In genomic region chr12:32400114-32400672, GRCh38 we compare ENCODE assay signal across 8 cellular contexts. TPM values are rescaled to one million over a fixed set of nuclear protein-coding genes. Genes with fewer than 3 reads are reported as not detected.
DNase-seq lines count a peak whose midpoint lies in the region; ATAC-seq, FAIRE-seq and TF ChIP-seq lines count a peak whose summit lies in the region.

No MANE protein-coding gene starts in this region.

- no peaks in the 10 kb centered on the region for H3K9me3 ChIP-seq in astrocyte (ENCODE audit: insufficient read depth, low read depth, low read length)
- no peaks in the 10 kb centered on the region for H3K9me3 ChIP-seq in keratinocyte (ENCODE audit: control insufficient read depth, low read depth, low read length)

- peak overlapping the region; percentile 92 for H2AFZ ChIP-seq in astrocyte (ENCODE audit: low read depth, low read length)
- peak overlapping the region; percentile 82 for H2AFZ ChIP-seq in keratinocyte (ENCODE audit: control insufficient read depth, low read length)

- FAIRE-seq in astrocyte (lab: Jason Lieb, UNC), result no peak
- FAIRE-seq in keratinocyte (lab: Jason Lieb, UNC), result peak; percentile 74

- dilution Hi-C loops in keratinocyte (cut with MboI; ENCODE audit: extremely low pct_ligation_motif_present, low sequenced_read_pairs), result no loop called here

- H3K27me3 Mint-ChIP-seq in HFFc6 (ENCODE audit: insufficient read depth), result peaks cover 15% of the 10 kb centered on the region
- H3K27me3 Mint-ChIP-seq in astrocyte (ENCODE audit: low read depth, unreplicated experiment), result peaks cover 2% of the 10 kb centered on the region

- DNase-seq in AG09309 (ENCODE audit: low read depth) (no peak), HFFc6 (no peak), astrocyte (ENCODE audit: low read depth) (no peak), keratinocyte (ENCODE audit: low read depth, low spot score) (no peak), substantia nigra (lab: John Stamatoyannopoulos, UW) (no peak)
- no peak for DNase-seq in effector CD8-positive, alpha-beta T cell (lab: John Stamatoyannopoulos, UW)

- ATAC-seq in HG02852 (IDR thresholded peaks at IDR 0.05; ENCODE audit: unreplicated experiment) (no peak), HG02623 (IDR thresholded peaks at IDR 0.05; ENCODE audit: unreplicated experiment) (no peak)

- H3K27me3 ChIP-seq in astrocyte (ENCODE audit: insufficient read depth, low read length) (peaks cover 9% of the 10 kb centered on the region), keratinocyte (ENCODE audit: control insufficient read depth, extremely low read depth, insufficient read depth, low read length) (no peaks in the 10 kb centered on the region)

- H3K4me1 ChIP-seq in astrocyte (ENCODE audit: insufficient read depth, low read length) (peaks cover 4% of the 10 kb centered on the region), keratinocyte (ENCODE audit: control insufficient read depth, extremely low read depth, insufficient read depth, low read length) (peaks cover 4% of the 10 kb centered on the region)

- H4K20me1 ChIP-seq in astrocyte (ENCODE audit: insufficient read depth, low read length) (no peaks in the 10 kb centered on the region), keratinocyte (ENCODE audit: control insufficient read depth, extremely low read depth, insufficient read depth, low read length) (no peaks in the 10 kb centered on the region)

- H3K27ac ChIP-seq in astrocyte (ENCODE audit: low read depth, low read length) (no peak overlapping the region), keratinocyte (ENCODE audit: control insufficient read depth, insufficient read depth, low read length) (peak overlapping the region; percentile 82), substantia nigra (ENCODE audit: low read depth, low read length, poor library complexity, severe bottlenecking) (peak overlapping the region; percentile 47)

- H3K4me1 Mint-ChIP-seq in HFFc6 (ENCODE audit: low read depth), result peaks cover 4% of the 10 kb centered on the region; the same call in 1 of the 2 replicates
- H3K4me1 Mint-ChIP-seq in astrocyte (ENCODE audit: low read depth, unreplicated experiment), result peaks cover 4% of the 10 kb centered on the region

- H3K36me3 Mint-ChIP-seq in HFFc6 (ENCODE audit: low read depth), result no peaks in the 10 kb centered on the region
- peaks cover 3% of the 10 kb centered on the region for H3K36me3 Mint-ChIP-seq in astrocyte (ENCODE audit: low read depth, unreplicated experiment)

- H3K9ac ChIP-seq in astrocyte (ENCODE audit: low read length) (peak overlapping the region; percentile 27), keratinocyte (ENCODE audit: control insufficient read depth, extremely low read depth, insufficient read depth, low read length) (peak overlapping the region; percentile 79)

- H3K79me2 ChIP-seq in astrocyte (ENCODE audit: insufficient read depth, low read length) (no peaks in the 10 kb centered on the region), keratinocyte (ENCODE audit: control insufficient read depth, insufficient read depth, low read length) (peaks cover 49% of the 10 kb centered on the region)

- TF ChIP-seq CTCF in AG09309 (IDR thresholded peaks at IDR 0.05; ENCODE audit: control insufficient read depth, insufficient read depth, low read depth, low read length, missing control alignments), result no peak
- no peak for TF ChIP-seq CTCF in HFFc6 (IDR thresholded peaks at IDR 0.05)
- no peak for TF ChIP-seq CTCF in astrocyte (IDR thresholded peaks at IDR 0.05; ENCODE audit: insufficient read depth, low read depth, low read length)
- no peak for TF ChIP-seq CTCF in keratinocyte (optimal IDR thresholded peaks at IDR 0.05 in 1 of 3, IDR thresholded peaks at IDR 0.05 in 1 of 3, conservative IDR thresholded peaks at IDR 0.05 in 1 of 3; ENCODE audit: extremely low read depth in 1 of 3, insufficient read depth in 2 of 3, low read length in 3 of 3)

- H3K27ac Mint-ChIP-seq in HFFc6 (no peak overlapping the region), astrocyte (ENCODE audit: unreplicated experiment) (peak overlapping the region; percentile 85)

- H3K36me3 ChIP-seq in astrocyte (ENCODE audit: insufficient read depth, low read length), result no peaks in the 10 kb centered on the region
- peaks cover 0 to 4% of the 10 kb centered on the region in 2 experiments for H3K36me3 ChIP-seq in keratinocyte (ENCODE audit: control insufficient read depth in 2 of 2, extremely low read depth in 1 of 2, insufficient read depth in 2 of 2, low read length in 2 of 2)

- H3K4me3 Mint-ChIP-seq in HFFc6 (peak overlapping the region; percentile 57), astrocyte (ENCODE audit: unreplicated experiment) (peak overlapping the region; percentile 90)

- no peaks in the 10 kb centered on the region for H3K9me1 ChIP-seq in keratinocyte (ENCODE audit: control insufficient read depth, extremely low read depth, insufficient read depth, low read length)

- H3K9me3 Mint-ChIP-seq in HFFc6 (no peaks in the 10 kb centered on the region), astrocyte (ENCODE audit: unreplicated experiment) (no peaks in the 10 kb centered on the region)

- H3K4me2 ChIP-seq in astrocyte (ENCODE audit: low read length) (peak overlapping the region; percentile 95), keratinocyte (ENCODE audit: control insufficient read depth, extremely low read depth, insufficient read depth, low read depth, low read length) (peak overlapping the region; percentile 88)

- peak overlapping the region; percentile 67 for H3K4me3 ChIP-seq in AG09309 (ENCODE audit: control insufficient read depth, low read depth, low read length)
- H3K4me3 ChIP-seq in astrocyte (ENCODE audit: insufficient read depth, low read depth, low read length), result peak overlapping the region; percentile 56
- H3K4me3 ChIP-seq in keratinocyte (ENCODE audit: control insufficient read depth in 2 of 3, extremely low read depth in 1 of 3, insufficient read depth in 2 of 3, low read depth in 1 of 3, low read length in 3 of 3), result peak overlapping the region; percentile 66 to 91 (median 88)

RNA-seq across cellular contexts. Expression of gene FGD4, which starts 0.8 kb away (rescaled TPM):
- total RNA-seq in HFFc6 (2021; fragmentation: NEBNext Ultra II Directional; extraction: Animal tissue kit (Norgen Biotek cat#: 25700)), result 1 to 10 TPM; 1.9 to 5.6 (median 4.8) TPM
- total RNA-seq in astrocyte, result 16.2 and 18.7 TPM in 2 replicates
- polyA plus RNA-seq in keratinocyte, result 7.8 to 10.5 TPM (median 7.9 TPM) in 3 replicates
- polyA plus RNA-seq in keratinocyte (2011; ENCODE audit: low read depth), result 22.1 TPM
- 4.0 and 7.3 TPM in 2 replicates for polyA plus RNA-seq in keratinocyte (2011; cell fraction: cytosol; rRNA removed)
- polyA plus RNA-seq in keratinocyte (2011; cell fraction: nucleus; rRNA removed), result 12.3 and 14.2 TPM in 2 replicates
- 6.2 and 7.4 TPM in 2 replicates for polyA plus RNA-seq in keratinocyte (2012; ENCODE audit: low replicate concordance)
- polyA minus RNA-seq in keratinocyte, result 16.5 to 34.5 TPM (median 22.3 TPM) in 3 replicates
- polyA minus RNA-seq in keratinocyte (2011; cell fraction: cytosol; rRNA and poly(A)+ RNA removed), result 26.7 TPM
- polyA minus RNA-seq in keratinocyte (2011; cell fraction: nucleus; rRNA and poly(A)+ RNA removed), result 28.1 and 53.8 TPM in 2 replicates
